Comparison of ENCODE assay signal across 23 cellular contexts in genomic region chr14:85428926-85429325, GRCh38.
"Had no signal": no experiment of that assay in that cellular context is flagged by ENCODE, and none has a peak within 500 bp of the region (broad histone marks: within the 10 kb centered on the region; RNA-seq: fewer than 3 reads in every experiment).

No MANE protein-coding gene starts in this region.

- H3K4me1 ChIP-seq: adrenal gland, gastroesophageal sphincter, heart right ventricle had no signal

- H3K27me3 ChIP-seq: adrenal gland, ascending aorta, gastroesophageal sphincter, heart right ventricle had no signal

- H3K36me3 ChIP-seq: adrenal gland, ascending aorta, gastroesophageal sphincter, heart right ventricle had no signal

- DNase-seq: activated CD4-positive, alpha-beta memory T cell treated with anti-CD3 and anti-CD28 coated beads for 36 hours; activated CD4-positive, alpha-beta T cell treated with anti-CD3 and anti-CD28 coated beads for 36 hours; activated CD4-positive, alpha-beta T cell treated with anti-CD3 and anti-CD28 coated beads, Interleukin-2, amount 10 ng/mL, durations not matched to agents 24 days and 14 days; activated CD4-positive, CD25-positive, alpha-beta regulatory T cell; activated CD4-positive, CD25-positive, alpha-beta regulatory T cell treated with anti-CD3 and anti-CD28 coated beads, Interleukin-2, amount 50 U/mL, for 72 hours; activated CD8-positive, alpha-beta memory T cell treated with anti-CD3 and anti-CD28 coated beads, Interleukin-2, amount 10 ng/mL, durations not matched to agents 7 days and 5 days; activated CD8-positive, alpha-beta memory T cell treated with anti-CD3 and anti-CD28 coated beads, Interleukin-2, amount 50 U/mL, for 4 hours; activated CD8-positive, alpha-beta T cell treated with anti-CD3 and anti-CD28 coated beads, Interleukin-2, amount 10 ng/mL, durations not matched to agents 7 days and 5 days; activated effector memory CD4-positive, alpha-beta T cell treated with anti-CD3 and anti-CD28 coated beads, Interleukin-2, amount 50 U/mL, for 16 hours; activated naive CD4-positive, alpha-beta T cell treated with anti-CD3 and anti-CD28 coated beads for 36 hours; activated naive CD8-positive, alpha-beta T cell treated with anti-CD3 and anti-CD28 coated beads for 36 hours; activated naive CD8-positive, alpha-beta T cell treated with anti-CD3 and anti-CD28 coated beads, Interleukin-2, amount 50 U/mL, for 24 hours; activated T-cell treated with anti-CD3 and anti-CD28 coated beads, Interleukin-2, amount 50 U/mL, for 1 hour; activated T-cell treated with anti-CD3 and anti-CD28 coated beads, Interleukin-2, amount 50 U/mL, for 48 hours; adrenal gland; dorsolateral prefrontal cortex; effector memory CD4-positive, alpha-beta T cell; endodermal cell; heart right ventricle; T-helper 2 cell had no signal

- H3K9me3 ChIP-seq: adrenal gland, ascending aorta, gastroesophageal sphincter, heart right ventricle had no signal

- H3K27ac ChIP-seq: adrenal gland, ascending aorta, coronary artery, dorsolateral prefrontal cortex, gastroesophageal sphincter, heart right ventricle had no signal

- H3K4me3 ChIP-seq: adrenal gland, ascending aorta, coronary artery, dorsolateral prefrontal cortex, gastroesophageal sphincter, heart right ventricle had no signal
